Comparison of ENCODE assay signal across 29 cellular contexts in genomic region chr2:69043736-69044400, GRCh38. TPM values are rescaled to one million over a fixed set of nuclear protein-coding genes. Genes with fewer than 3 reads are reported as not detected.
"Had no signal": no experiment of that assay in that cellular context is flagged by ENCODE, and none has a peak within 500 bp of the region (broad histone marks: within the 10 kb centered on the region; RNA-seq: fewer than 3 reads in every experiment).

No MANE protein-coding gene starts in this region.

- H3K9me3 ChIP-seq: adrenal gland, esophagus squamous epithelium, left ventricle myocardium inferior, ovary, sigmoid colon, uterus had no signal

- H3K27me3 ChIP-seq: adrenal gland, esophagus squamous epithelium, ovary, sigmoid colon, uterus had no signal

- H3K27ac ChIP-seq: adrenal gland, left ventricle myocardium inferior, ovary, sigmoid colon, uterus had no signal

- H3K36me3 ChIP-seq: ovary, uterus had no signal

- H3K4me3 ChIP-seq: adrenal gland, esophagus squamous epithelium, left ventricle myocardium inferior, ovary, sigmoid colon, uterus had no signal

- H3K4me1 ChIP-seq: adrenal gland, uterus had no signal

- FAIRE-seq: endothelial cell of umbilical vein, frontal cortex, small intestine had no signal

- ATAC-seq: stimulated activated memory B cell treated with anti-CD40 and anti-IgM and Interleukin-4, amounts not matched to agents 10 μg/mL and 1 μg/mL and 100 μg/mL, for 72 hours; stimulated activated naive CD8-positive, alpha-beta T cell treated with anti-CD3 and anti-CD28 coated beads, Interleukin-15, amount 100 ng/mL, for 72 hours had no signal

- DNase-seq: activated B cell treated with CpG ODN at 0.5 μM for 24 hours; activated CD4-positive, alpha-beta T cell treated with anti-CD3 and anti-CD28 coated beads for 4 hours; activated CD4-positive, alpha-beta T cell treated with anti-CD3 and anti-CD28 coated beads, Interleukin-2, amount 50 U/mL, for 48 hours; activated CD8-positive, alpha-beta memory T cell treated with anti-CD3 and anti-CD28 coated beads, Interleukin-2, amount 50 U/mL, for 4 hours; activated effector memory CD4-positive, alpha-beta T cell treated with anti-CD3 and anti-CD28 coated beads, Interleukin-2, amount 50 U/mL, for 16 hours; activated naive CD4-positive, alpha-beta T cell treated with anti-CD3 and anti-CD28 coated beads for 36 hours; activated naive CD8-positive, alpha-beta T cell treated with anti-CD3 and anti-CD28 coated beads for 36 hours; activated T-cell treated with anti-CD3 and anti-CD28 coated beads, Interleukin-2, amount 50 U/mL, for 1 hour; adrenal gland; aorta; caudate nucleus; cortex of kidney; esophagus squamous epithelium; left ventricle myocardium inferior; naive B cell; ovary; sigmoid colon; small intestine; stimulated activated CD4-positive, alpha-beta T cell treated with anti-CD3 and anti-CD28 coated beads, Interleukin-1b, Interleukin-23, amount 100 ng/mL, for 48 hours; stimulated activated CD4-positive, alpha-beta T cell treated with anti-CD3 and anti-CD28 coated beads, Interleukin-4, amount 100 ng/mL, for 4 hours; stimulated activated CD8-positive, alpha-beta memory T cell treated with anti-CD3 and anti-CD28 coated beads, Interleukin-4, amount 100 ng/mL, for 48 hours; stimulated activated naive CD8-positive, alpha-beta T cell treated with anti-CD3 and anti-CD28 coated beads, Interleukin-15, amount 100 ng/mL, for 72 hours; substantia nigra; T-helper 1 cell; uterus had no signal

RNA-seq across cellular contexts. Expression of gene ANTXR1, which starts 30.9 kb away (rescaled TPM):
- total RNA-seq: activated B cell treated with CpG ODN at 0.5 μM for 24 hours; activated T-helper 1 cell treated with anti-CD3 and anti-CD28 coated beads, Interleukin-12 subunit alpha, Interleukin-12 subunit beta, Interleukin-2, Interleukin-4 antibody, amounts not matched to agents 30 ng/mL and 10 ng/mL and 1 ng/mL, durations not matched to agents 14 hours and 24 hours and 36 hours had no signal
